ENCODE assay signal across 27 cellular contexts in the genomic region with DNA sequence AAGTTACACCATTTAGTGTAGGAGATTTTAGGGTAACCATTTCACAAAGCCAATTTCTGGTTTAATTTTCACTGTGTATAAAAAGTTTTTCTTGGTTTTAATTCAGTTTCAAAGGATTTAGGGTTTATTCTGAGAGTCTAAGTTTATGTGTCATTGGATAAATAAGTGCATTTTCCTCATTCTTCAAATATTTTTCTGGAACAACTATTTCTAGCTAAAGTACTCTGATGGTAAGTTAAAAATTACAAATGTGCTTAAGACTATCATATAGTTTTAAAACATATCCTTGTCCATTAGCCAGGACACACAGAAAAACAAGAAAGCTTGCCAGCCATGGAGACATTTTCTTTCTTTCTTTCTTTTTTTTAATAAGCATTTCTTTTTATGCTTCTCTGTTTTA.
A peak's percentile ranks its signal among the peaks of the same experiment; 100 is the strongest.
DNase-seq lines count a peak whose midpoint lies in the region; ATAC-seq, FAIRE-seq and TF ChIP-seq lines count a peak whose summit lies in the region.
"Had no signal": no experiment of that assay in that cellular context is flagged by ENCODE, and none has a peak within 500 bp of the region (broad histone marks: within the 10 kb centered on the region; RNA-seq: fewer than 3 reads in every experiment).

No MANE protein-coding gene starts in this region.

- no peak overlapping the region for H3K9ac ChIP-seq in keratinocyte (ENCODE audit: control insufficient read depth, extremely low read depth, insufficient read depth, low read length)
- H3K9ac ChIP-seq: parathyroid adenoma had no signal

- H3K4me2 ChIP-seq in keratinocyte (ENCODE audit: control insufficient read depth, extremely low read depth, insufficient read depth, low read depth, low read length), result no peak overlapping the region

- H3K27me3 ChIP-seq in keratinocyte (ENCODE audit: control insufficient read depth, extremely low read depth, insufficient read depth, low read length), result no peaks in the 10 kb centered on the region
- H3K27me3 ChIP-seq in thyroid gland, result no peaks in the 10 kb centered on the region
- H3K27me3 ChIP-seq: dorsolateral prefrontal cortex, right atrium auricular region had no signal

- in situ Hi-C loops in astrocyte of the spinal cord (cut with HindIII; ENCODE audit: low sequenced_read_pairs), result no loop called here

- peak overlapping the region; percentile 43 for H2AFZ ChIP-seq in keratinocyte (ENCODE audit: control insufficient read depth, low read length)
- H2AFZ ChIP-seq: parathyroid adenoma had no signal

- H3K4me1 ChIP-seq in keratinocyte (ENCODE audit: control insufficient read depth, extremely low read depth, insufficient read depth, low read length) (no peaks in the 10 kb centered on the region), thyroid gland (peaks cover 16 to 33% of the 10 kb centered on the region in 2 donors)
- H3K4me1 ChIP-seq: lower lobe of right lung, parathyroid adenoma, right atrium auricular region had no signal

- TF ChIP-seq CTCF in HFFc6 (IDR thresholded peaks at IDR 0.05), result no peak
- TF ChIP-seq CTCF in astrocyte of the spinal cord (IDR thresholded peaks at IDR 0.05; ENCODE audit: low read depth, low read length), result no peak
- no peak for TF ChIP-seq CTCF in keratinocyte (optimal IDR thresholded peaks at IDR 0.05 in 1 of 3, IDR thresholded peaks at IDR 0.05 in 1 of 3, conservative IDR thresholded peaks at IDR 0.05 in 1 of 3; ENCODE audit: extremely low read depth in 1 of 3, insufficient read depth in 2 of 3, low read length in 3 of 3)
- TF ChIP-seq CTCF in thyroid gland (IDR thresholded peaks at IDR 0.05), result no peak

- DNase-seq in HFFc6, result no peak
- peak; percentile 37 for DNase-seq in astrocyte of the spinal cord (ENCODE audit: low read depth, low spot score)
- DNase-seq in keratinocyte (ENCODE audit: low read depth, low spot score), result no peak
- no peak for DNase-seq in thyroid gland
- no peak for DNase-seq in NCI-H69 (lab: John Stamatoyannopoulos, UW)
- DNase-seq: activated gamma-delta T cell; activated naive CD8-positive, alpha-beta T cell treated with anti-CD3 and anti-CD28 coated beads, Interleukin-2, amount 10 ng/mL, durations not matched to agents 7 days and 5 days; AML-193; CD4-positive, alpha-beta memory T cell; DMS 273 treated with DMSO at 0.1 percent for 48 hours; dorsolateral prefrontal cortex; HCEC 1CT; kidney glomerular epithelial cell; lower lobe of right lung; MM.1S; NCI-H2081 treated with DMSO at 0.1 percent for 48 hours; NCI-H345; NCI-H748 treated with DMSO at 0.1 percent for 48 hours; stimulated activated CD4-positive, alpha-beta T cell treated with anti-CD3 and anti-CD28 coated beads, Interleukin-4, amount 100 ng/mL, for 24 hours; T-helper 17 cell had no signal

- peaks cover 8% of the 10 kb centered on the region; the same call in 1 of the 2 replicates for H3K36me3 Mint-ChIP-seq in HFFc6 (ENCODE audit: low read depth)
- H3K36me3 Mint-ChIP-seq: activated naive CD8-positive, alpha-beta T cell treated with anti-CD3 and anti-CD28 coated beads, Interleukin-2, amount 10 ng/mL, durations not matched to agents 7 days and 5 days; CD4-positive, alpha-beta memory T cell; stimulated activated effector memory CD8-positive, alpha-beta T cell treated with anti-CD3 and anti-CD28 coated beads, Interleukin-12 subunit alpha, Interleukin-12 subunit beta, amount 100 ng/mL, for 72 hours had no signal

- ATAC-seq in GM18517 (IDR thresholded peaks at IDR 0.05; ENCODE audit: unreplicated experiment) (no peak), HG03108 (IDR thresholded peaks at IDR 0.05; ENCODE audit: unreplicated experiment) (no peak)
- ATAC-seq: K562; lower lobe of right lung; stimulated activated effector memory CD8-positive, alpha-beta T cell treated with anti-CD3 and anti-CD28 coated beads, Interleukin-12 subunit alpha, Interleukin-12 subunit beta, amount 100 ng/mL, for 72 hours; T-helper 17 cell had no signal

- no peaks in the 10 kb centered on the region for H3K27me3 Mint-ChIP-seq in HFFc6 (ENCODE audit: insufficient read depth)
- H3K27me3 Mint-ChIP-seq: activated naive CD8-positive, alpha-beta T cell treated with anti-CD3 and anti-CD28 coated beads, Interleukin-2, amount 10 ng/mL, durations not matched to agents 7 days and 5 days; CD4-positive, alpha-beta memory T cell; T-helper 17 cell had no signal

- H3K9me3 Mint-ChIP-seq in HFFc6, result no peaks in the 10 kb centered on the region
- H3K9me3 Mint-ChIP-seq: activated naive CD8-positive, alpha-beta T cell treated with anti-CD3 and anti-CD28 coated beads, Interleukin-2, amount 10 ng/mL, durations not matched to agents 7 days and 5 days; stimulated activated effector memory CD8-positive, alpha-beta T cell treated with anti-CD3 and anti-CD28 coated beads, Interleukin-12 subunit alpha, Interleukin-12 subunit beta, amount 100 ng/mL, for 72 hours had no signal

- TF ChIP-seq POLR2A in thyroid gland (IDR thresholded peaks at IDR 0.05), result no peak

- H3K27ac ChIP-seq in keratinocyte (ENCODE audit: control insufficient read depth, insufficient read depth, low read length) (no peak overlapping the region), thyroid gland (peak overlapping the region; percentile 64 to 82 (median 77))
- H3K27ac ChIP-seq: dorsolateral prefrontal cortex, lower lobe of right lung, parathyroid adenoma, right atrium auricular region, RWPE1 had no signal

- FAIRE-seq in keratinocyte (lab: Jason Lieb, UNC), result no peak
- FAIRE-seq: K562 had no signal

- no peaks in the 10 kb centered on the region for H3K9me1 ChIP-seq in keratinocyte (ENCODE audit: control insufficient read depth, extremely low read depth, insufficient read depth, low read length)

- no peaks in the 10 kb centered on the region for H3K9me3 ChIP-seq in keratinocyte (ENCODE audit: control insufficient read depth, low read depth, low read length)
- no peaks in the 10 kb centered on the region for H3K9me3 ChIP-seq in thyroid gland
- H3K9me3 ChIP-seq: lower lobe of right lung, right atrium auricular region had no signal

- dilution Hi-C loops in keratinocyte (cut with MboI; ENCODE audit: extremely low pct_ligation_motif_present, low sequenced_read_pairs), result no loop called here

- H4K20me1 ChIP-seq in keratinocyte (ENCODE audit: control insufficient read depth, extremely low read depth, insufficient read depth, low read length), result no peaks in the 10 kb centered on the region

- peaks cover 37% of the 10 kb centered on the region for H3K4me1 Mint-ChIP-seq in HFFc6 (ENCODE audit: low read depth)
- H3K4me1 Mint-ChIP-seq: activated naive CD8-positive, alpha-beta T cell treated with anti-CD3 and anti-CD28 coated beads, Interleukin-2, amount 10 ng/mL, durations not matched to agents 7 days and 5 days; CD4-positive, alpha-beta memory T cell; stimulated activated effector memory CD8-positive, alpha-beta T cell treated with anti-CD3 and anti-CD28 coated beads, Interleukin-12 subunit alpha, Interleukin-12 subunit beta, amount 100 ng/mL, for 72 hours; T-helper 17 cell had no signal

- H3K4me3 Mint-ChIP-seq in HFFc6, result peak overlapping the region; percentile 39
- H3K4me3 Mint-ChIP-seq: activated naive CD8-positive, alpha-beta T cell treated with anti-CD3 and anti-CD28 coated beads, Interleukin-2, amount 10 ng/mL, durations not matched to agents 7 days and 5 days; CD4-positive, alpha-beta memory T cell; stimulated activated effector memory CD8-positive, alpha-beta T cell treated with anti-CD3 and anti-CD28 coated beads, Interleukin-12 subunit alpha, Interleukin-12 subunit beta, amount 100 ng/mL, for 72 hours; T-helper 17 cell had no signal

- H3K4me3 ChIP-seq in astrocyte of the spinal cord (ENCODE audit: low read depth, low read length), result no peak overlapping the region
- no peak overlapping the region for H3K4me3 ChIP-seq in keratinocyte (ENCODE audit: control insufficient read depth in 2 of 3, extremely low read depth in 1 of 3, insufficient read depth in 2 of 3, low read depth in 1 of 3, low read length in 3 of 3)
- H3K4me3 ChIP-seq in thyroid gland (replicated peaks in 1 of 3), result no peak overlapping the region
- H3K4me3 ChIP-seq: dorsolateral prefrontal cortex, K562, lower lobe of right lung, right atrium auricular region had no signal

- no peaks in the 10 kb centered on the region for H3K79me2 ChIP-seq in keratinocyte (ENCODE audit: control insufficient read depth, insufficient read depth, low read length)
- H3K79me2 ChIP-seq: parathyroid adenoma had no signal

- peak overlapping the region; percentile 40; the same call in 1 of the 2 replicates for H3K27ac Mint-ChIP-seq in HFFc6
- H3K27ac Mint-ChIP-seq: activated naive CD8-positive, alpha-beta T cell treated with anti-CD3 and anti-CD28 coated beads, Interleukin-2, amount 10 ng/mL, durations not matched to agents 7 days and 5 days; CD4-positive, alpha-beta memory T cell; stimulated activated effector memory CD8-positive, alpha-beta T cell treated with anti-CD3 and anti-CD28 coated beads, Interleukin-12 subunit alpha, Interleukin-12 subunit beta, amount 100 ng/mL, for 72 hours; T-helper 17 cell had no signal

- H3K36me3 ChIP-seq in keratinocyte (ENCODE audit: control insufficient read depth in 2 of 2, extremely low read depth in 1 of 2, insufficient read depth in 2 of 2, low read length in 2 of 2), result no peaks in the 10 kb centered on the region
- H3K36me3 ChIP-seq in thyroid gland, result no peaks in the 10 kb centered on the region
- H3K36me3 ChIP-seq: lower lobe of right lung, right atrium auricular region had no signal

- intact Hi-C loops in thyroid gland (cut with DNase I), result no loop called here
